In the genomic region with DNA sequence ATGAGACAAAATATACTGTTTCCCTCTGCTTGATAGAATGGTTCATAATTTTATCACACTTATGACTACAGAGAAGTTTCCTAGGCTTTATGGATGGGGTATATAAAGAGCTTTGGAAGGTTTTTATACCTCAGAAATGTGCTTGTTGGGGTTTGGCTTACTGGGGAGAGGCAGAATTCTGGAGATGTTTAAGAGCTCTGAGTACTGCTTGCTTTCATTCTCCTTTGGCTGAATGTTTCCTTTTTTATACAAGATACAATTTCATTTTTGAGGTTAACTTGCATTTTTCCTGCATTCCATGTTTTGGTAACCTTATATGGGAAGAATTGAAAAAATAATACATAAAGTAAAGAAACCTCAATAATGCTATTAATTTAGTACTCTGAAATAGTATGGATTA, we compare ENCODE assay signal across 1 cellular context.
TF ChIP-seq lines count a peak whose summit lies in the region.

No MANE protein-coding gene starts in this region.

TF ChIP-seq in SK-N-SH, 30 proteins besides CTCF, POLR2A, EP300 and RAD21:
- TF ChIP-seq TCF12 (IDR thresholded peaks at IDR 0.05) (no peak), JUND (IDR thresholded peaks at IDR 0.05) (no peak), FOSL2 (IDR thresholded peaks at IDR 0.05; ENCODE audit: borderline replicate concordance, low read depth) (no peak), GABPA (IDR thresholded peaks at IDR 0.05; ENCODE audit: low read depth) (no peak), ELF1 (IDR thresholded peaks at IDR 0.05) (no peak), POLR2AphosphoS5 (IDR thresholded peaks at IDR 0.05; ENCODE audit: low read depth, low read length) (no peak), NFIC (IDR thresholded peaks at IDR 0.05; ENCODE audit: borderline replicate concordance) (no peak), RXRA (IDR thresholded peaks at IDR 0.05; ENCODE audit: borderline replicate concordance, low read depth) (no peak), EZH2phosphoT487 (IDR thresholded peaks at IDR 0.05; ENCODE audit: borderline replicate concordance, low read depth) (no peak), TEAD4 (IDR thresholded peaks at IDR 0.05; ENCODE audit: borderline replicate concordance, insufficient read depth) (no peak; the same call in 1 of the 2 replicates)
- TF ChIP-seq, protein P1, sequence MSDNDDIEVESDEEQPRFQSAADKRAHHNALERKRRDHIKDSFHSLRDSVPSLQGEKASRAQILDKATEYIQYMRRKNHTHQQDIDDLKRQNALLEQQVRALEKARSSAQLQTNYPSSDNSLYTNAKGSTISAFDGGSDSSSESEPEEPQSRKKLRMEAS (IDR thresholded peaks at IDR 0.05; ENCODE audit: low read depth), result no peak
- TF ChIP-seq, protein P2, sequence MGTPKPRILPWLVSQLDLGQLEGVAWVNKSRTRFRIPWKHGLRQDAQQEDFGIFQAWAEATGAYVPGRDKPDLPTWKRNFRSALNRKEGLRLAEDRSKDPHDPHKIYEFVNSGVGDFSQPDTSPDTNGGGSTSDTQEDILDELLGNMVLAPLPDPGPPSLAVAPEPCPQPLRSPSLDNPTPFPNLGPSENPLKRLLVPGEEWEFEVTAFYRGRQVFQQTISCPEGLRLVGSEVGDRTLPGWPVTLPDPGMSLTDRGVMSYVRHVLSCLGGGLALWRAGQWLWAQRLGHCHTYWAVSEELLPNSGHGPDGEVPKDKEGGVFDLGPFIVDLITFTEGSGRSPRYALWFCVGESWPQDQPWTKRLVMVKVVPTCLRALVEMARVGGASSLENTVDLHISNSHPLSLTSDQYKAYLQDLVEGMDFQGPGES (IDR thresholded peaks at IDR 0.05; ENCODE audit: low read depth, low read length), result no peak
- TF ChIP-seq, protein P3, sequence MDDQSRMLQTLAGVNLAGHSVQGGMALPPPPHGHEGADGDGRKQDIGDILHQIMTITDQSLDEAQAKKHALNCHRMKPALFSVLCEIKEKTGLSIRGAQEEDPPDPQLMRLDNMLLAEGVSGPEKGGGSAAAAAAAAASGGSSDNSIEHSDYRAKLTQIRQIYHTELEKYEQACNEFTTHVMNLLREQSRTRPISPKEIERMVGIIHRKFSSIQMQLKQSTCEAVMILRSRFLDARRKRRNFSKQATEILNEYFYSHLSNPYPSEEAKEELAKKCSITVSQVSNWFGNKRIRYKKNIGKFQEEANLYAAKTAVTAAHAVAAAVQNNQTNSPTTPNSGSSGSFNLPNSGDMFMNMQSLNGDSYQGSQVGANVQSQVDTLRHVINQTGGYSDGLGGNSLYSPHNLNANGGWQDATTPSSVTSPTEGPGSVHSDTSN (IDR thresholded peaks at IDR 0.05), result no peak
